In the genomic region with DNA sequence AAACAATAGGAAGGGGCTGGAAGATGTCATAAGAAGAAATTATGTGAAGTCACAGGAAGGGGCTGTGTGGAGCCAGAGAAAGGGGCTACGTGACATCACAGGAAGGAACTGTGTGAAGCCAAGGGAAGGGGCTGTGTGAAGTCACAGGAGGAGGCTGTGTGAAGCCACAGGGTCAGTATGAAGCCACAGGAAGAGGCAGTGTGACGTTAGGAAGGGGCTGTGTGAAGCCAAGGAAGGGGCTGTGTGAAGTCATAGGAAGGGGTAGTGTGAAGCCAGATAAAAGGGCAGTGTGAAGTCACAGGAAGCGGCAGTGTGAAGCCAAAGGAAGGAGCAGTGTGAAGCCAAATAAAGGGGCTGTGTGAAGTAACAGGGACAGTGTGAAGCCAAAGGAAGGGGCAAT, we compare ENCODE assay signal across 19 cellular contexts. TPM values are rescaled to one million over a fixed set of nuclear protein-coding genes. Genes with fewer than 3 reads are reported as not detected.
"Had no signal": no experiment of that assay in that cellular context is flagged by ENCODE, and none has a peak within 500 bp of the region (broad histone marks: within the 10 kb centered on the region; RNA-seq: fewer than 3 reads in every experiment).

No MANE protein-coding gene starts in this region.

- H3K27ac Mint-ChIP-seq: dendritic cell treated with granulocyte-macrophage colony-stimulating factor and Interleukin-4, amounts not matched to agents 40 ng/mL and 50 ng/mL, for 4 days; type B pancreatic cell had no signal

- H3K9me3 Mint-ChIP-seq: dendritic cell treated with granulocyte-macrophage colony-stimulating factor and Interleukin-4, amounts not matched to agents 40 ng/mL and 50 ng/mL, for 4 days; neural crest cell; type B pancreatic cell had no signal

- H3K27me3 ChIP-seq: foreskin keratinocyte, ovary, right atrium auricular region, thyroid gland had no signal

- ATAC-seq: foreskin keratinocyte, left cardiac atrium had no signal

- DNase-seq: erythroblast; foreskin keratinocyte; kidney; left cardiac atrium; left ventricle myocardium inferior; mesenchymal stem cell; midbrain; naive B cell; nucleus accumbens; ovary; small intestine; stimulated activated CD4-positive, alpha-beta T cell treated with anti-CD3 and anti-CD28 coated beads, Interleukin-12 subunit alpha, Interleukin-12 subunit beta, amount 100 ng/mL, for 4 hours; thyroid gland had no signal

- H3K4me3 ChIP-seq: left ventricle myocardium inferior, lung, ovary, right atrium auricular region, thyroid gland had no signal

- H3K36me3 Mint-ChIP-seq: naive B cell, type B pancreatic cell had no signal

- H3K4me1 ChIP-seq: foreskin keratinocyte, left ventricle myocardium inferior, right atrium auricular region had no signal

- H3K27ac ChIP-seq: foreskin keratinocyte, left ventricle myocardium inferior, ovary, right atrium auricular region, thyroid gland had no signal

- H3K4me1 Mint-ChIP-seq: naive B cell, neural crest cell had no signal

- H3K27me3 Mint-ChIP-seq: dendritic cell treated with granulocyte-macrophage colony-stimulating factor and Interleukin-4, amounts not matched to agents 40 ng/mL and 50 ng/mL, for 4 days; naive B cell; type B pancreatic cell had no signal

- H3K4me3 Mint-ChIP-seq: dendritic cell treated with granulocyte-macrophage colony-stimulating factor and Interleukin-4, amounts not matched to agents 40 ng/mL and 50 ng/mL, for 4 days; naive B cell; neural crest cell; type B pancreatic cell had no signal

- H3K9me3 ChIP-seq: left ventricle myocardium inferior, ovary, right atrium auricular region, thyroid gland had no signal

- H3K36me3 ChIP-seq: left ventricle myocardium inferior, ovary, right atrium auricular region, thyroid gland had no signal

RNA-seq across cellular contexts. Expression of a gene that starts 32.5 kb away (rescaled TPM):
- total RNA-seq: endothelial cell of umbilical vein had no signal
